ENCODE assay signal across 28 cellular contexts in genomic region chr1:93374334-93375106, GRCh38.
"Had no signal": no experiment of that assay in that cellular context is flagged by ENCODE, and none has a peak within 500 bp of the region (broad histone marks: within the 10 kb centered on the region; RNA-seq: fewer than 3 reads in every experiment).

No MANE protein-coding gene starts in this region.

- H3K27ac ChIP-seq: ascending aorta, body of pancreas, VCaP had no signal

- H3K4me3 ChIP-seq: ascending aorta, body of pancreas had no signal

- H3K4me1 Mint-ChIP-seq: activated CD4-positive, alpha-beta T cell treated with anti-CD3 and anti-CD28 coated beads, Interleukin-2, amount 10 ng/mL, durations not matched to agents 7 days and 5 days; activated naive CD8-positive, alpha-beta T cell treated with anti-CD3 and anti-CD28 coated beads, Interleukin-2, amount 50 U/mL, for 24 hours had no signal

- H3K36me3 ChIP-seq: ascending aorta had no signal

- H3K27me3 Mint-ChIP-seq: activated CD4-positive, alpha-beta memory T cell treated with anti-CD3 and anti-CD28 coated beads for 36 hours; activated naive CD8-positive, alpha-beta T cell treated with anti-CD3 and anti-CD28 coated beads, Interleukin-2, amount 50 U/mL, for 24 hours had no signal

- DNase-seq: activated CD4-positive, alpha-beta memory T cell treated with anti-CD3 and anti-CD28 coated beads for 36 hours; activated CD4-positive, alpha-beta T cell treated with anti-CD3 and anti-CD28 coated beads, Interleukin-2, amount 10 ng/mL, durations not matched to agents 7 days and 5 days; activated CD4-positive, CD25-positive, alpha-beta regulatory T cell; activated CD8-positive, alpha-beta memory T cell treated with anti-CD3 and anti-CD28 coated beads for 24 hours; activated effector memory CD4-positive, alpha-beta T cell treated with anti-CD3 and anti-CD28 coated beads, Interleukin-2, amount 50 U/mL, for 16 hours; activated naive CD4-positive, alpha-beta T cell treated with Interleukin-2 at 50 U/mL for 16 hours; activated naive CD8-positive, alpha-beta T cell treated with anti-CD3 and anti-CD28 coated beads, Interleukin-2, amount 50 U/mL, for 24 hours; activated T-cell treated with anti-CD3 and anti-CD28 coated beads, Interleukin-2, amount 50 U/mL, for 4 hours; amniotic stem cell; body of pancreas; KG1; NCI-H1092; NCI-H1417; NCI-H1930; NCI-H2171 treated with DMSO at 0.1 percent for 48 hours; NCI-H226; NCI-H510A; NCI-H69; NK-92 treated with Interleukin-12 subunit alpha and Interleukin-12 subunit beta, amount 100 ng/mL, for 24 hours; RPMI8226; SHP77 treated with DMSO at 0.1 percent for 48 hours had no signal

- H3K9me3 ChIP-seq: body of pancreas had no signal

- FAIRE-seq: bronchial epithelial cell, TTC549 had no signal

- H3K27ac Mint-ChIP-seq: activated CD4-positive, alpha-beta memory T cell treated with anti-CD3 and anti-CD28 coated beads for 36 hours; activated CD4-positive, alpha-beta T cell treated with anti-CD3 and anti-CD28 coated beads, Interleukin-2, amount 10 ng/mL, durations not matched to agents 7 days and 5 days; activated naive CD4-positive, alpha-beta T cell treated with anti-CD3 and anti-CD28 coated beads, Interleukin-2, amount 50 U/mL, for 72 hours; activated naive CD8-positive, alpha-beta T cell treated with anti-CD3 and anti-CD28 coated beads, Interleukin-2, amount 50 U/mL, for 24 hours; T-helper 1 cell treated with Interleukin-12 subunit alpha and Interleukin-12 subunit beta and Interleukin-4 antibody, amounts not matched to agents 30 μg/mL and 1 μg/mL, for 36 hours had no signal

- H3K27me3 ChIP-seq: ascending aorta, body of pancreas had no signal

- H3K4me3 Mint-ChIP-seq: activated CD4-positive, alpha-beta memory T cell treated with anti-CD3 and anti-CD28 coated beads for 36 hours; activated CD4-positive, alpha-beta T cell treated with anti-CD3 and anti-CD28 coated beads, Interleukin-2, amount 10 ng/mL, durations not matched to agents 7 days and 5 days; activated naive CD8-positive, alpha-beta T cell treated with anti-CD3 and anti-CD28 coated beads, Interleukin-2, amount 50 U/mL, for 24 hours; activated T-cell treated with anti-CD3 and anti-CD28 coated beads, Interleukin-2, amount 50 U/mL, for 4 hours; T-helper 1 cell treated with Interleukin-12 subunit alpha and Interleukin-12 subunit beta and Interleukin-4 antibody, amounts not matched to agents 30 μg/mL and 1 μg/mL, for 36 hours had no signal

- ATAC-seq: activated naive CD8-positive, alpha-beta T cell treated with anti-CD3 and anti-CD28 coated beads, Interleukin-2, amount 50 U/mL, for 24 hours; activated T-cell treated with anti-CD3 and anti-CD28 coated beads, Interleukin-2, amount 50 U/mL, for 4 hours; body of pancreas; Panc1 had no signal

- H3K4me1 ChIP-seq: ascending aorta, body of pancreas had no signal
